In the genomic region with DNA sequence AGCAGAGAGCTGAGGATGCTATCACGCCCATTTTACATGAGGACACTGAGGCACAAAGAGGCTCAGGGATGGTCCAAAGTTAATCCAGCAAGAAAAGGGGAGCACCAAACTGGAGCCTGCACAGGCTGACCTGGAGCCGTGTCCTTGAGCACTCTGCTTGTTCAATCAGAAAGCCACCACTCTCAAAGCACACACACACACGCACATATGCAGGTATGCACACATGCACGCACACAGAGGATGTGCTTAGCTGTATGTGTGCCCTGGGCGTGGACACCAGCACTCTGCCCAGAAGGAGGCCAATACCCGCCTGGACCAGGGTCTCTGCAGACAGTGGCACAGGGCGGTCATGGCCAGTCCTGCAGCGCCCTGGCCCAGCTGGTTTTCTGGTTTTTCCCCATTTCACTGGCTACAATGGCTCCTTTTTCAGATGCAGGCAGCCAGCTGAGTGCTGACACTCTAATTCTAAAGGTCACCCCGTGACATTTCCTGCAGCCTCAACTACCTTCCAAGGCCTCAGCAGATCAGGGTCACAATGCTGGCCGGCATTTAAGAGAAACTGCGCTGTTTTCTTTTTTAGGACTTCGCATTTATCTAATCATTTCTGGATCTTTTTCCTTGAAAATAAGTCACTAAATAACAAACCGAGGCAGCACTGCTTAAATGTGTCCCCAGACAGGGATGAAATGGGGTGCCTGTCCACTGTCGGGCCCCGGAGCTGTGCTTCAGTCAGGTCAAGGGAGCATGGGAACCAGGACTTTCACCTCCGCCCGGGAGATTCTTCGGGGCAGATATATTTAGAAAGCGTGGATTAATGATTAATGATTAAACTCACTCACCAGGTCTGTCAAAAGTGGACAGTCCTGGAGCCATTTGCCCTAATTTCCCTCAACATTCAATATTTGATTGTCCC, we compare ENCODE assay signal across 1 cellular context.
TF ChIP-seq lines count a peak whose summit lies in the region.

No MANE protein-coding gene starts in this region.

TF ChIP-seq in HepG2, 621 proteins besides CTCF, POLR2A, EP300 and RAD21 (continued from another document and continues in another):
- TF ChIP-seq, protein P1, sequence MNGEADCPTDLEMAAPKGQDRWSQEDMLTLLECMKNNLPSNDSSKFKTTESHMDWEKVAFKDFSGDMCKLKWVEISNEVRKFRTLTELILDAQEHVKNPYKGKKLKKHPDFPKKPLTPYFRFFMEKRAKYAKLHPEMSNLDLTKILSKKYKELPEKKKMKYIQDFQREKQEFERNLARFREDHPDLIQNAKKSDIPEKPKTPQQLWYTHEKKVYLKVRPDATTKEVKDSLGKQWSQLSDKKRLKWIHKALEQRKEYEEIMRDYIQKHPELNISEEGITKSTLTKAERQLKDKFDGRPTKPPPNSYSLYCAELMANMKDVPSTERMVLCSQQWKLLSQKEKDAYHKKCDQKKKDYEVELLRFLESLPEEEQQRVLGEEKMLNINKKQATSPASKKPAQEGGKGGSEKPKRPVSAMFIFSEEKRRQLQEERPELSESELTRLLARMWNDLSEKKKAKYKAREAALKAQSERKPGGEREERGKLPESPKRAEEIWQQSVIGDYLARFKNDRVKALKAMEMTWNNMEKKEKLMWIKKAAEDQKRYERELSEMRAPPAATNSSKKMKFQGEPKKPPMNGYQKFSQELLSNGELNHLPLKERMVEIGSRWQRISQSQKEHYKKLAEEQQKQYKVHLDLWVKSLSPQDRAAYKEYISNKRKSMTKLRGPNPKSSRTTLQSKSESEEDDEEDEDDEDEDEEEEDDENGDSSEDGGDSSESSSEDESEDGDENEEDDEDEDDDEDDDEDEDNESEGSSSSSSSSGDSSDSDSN (CRISPR knock-in tag; IDR thresholded peaks at IDR 0.05): no peak
- TF ChIP-seq, protein P2, sequence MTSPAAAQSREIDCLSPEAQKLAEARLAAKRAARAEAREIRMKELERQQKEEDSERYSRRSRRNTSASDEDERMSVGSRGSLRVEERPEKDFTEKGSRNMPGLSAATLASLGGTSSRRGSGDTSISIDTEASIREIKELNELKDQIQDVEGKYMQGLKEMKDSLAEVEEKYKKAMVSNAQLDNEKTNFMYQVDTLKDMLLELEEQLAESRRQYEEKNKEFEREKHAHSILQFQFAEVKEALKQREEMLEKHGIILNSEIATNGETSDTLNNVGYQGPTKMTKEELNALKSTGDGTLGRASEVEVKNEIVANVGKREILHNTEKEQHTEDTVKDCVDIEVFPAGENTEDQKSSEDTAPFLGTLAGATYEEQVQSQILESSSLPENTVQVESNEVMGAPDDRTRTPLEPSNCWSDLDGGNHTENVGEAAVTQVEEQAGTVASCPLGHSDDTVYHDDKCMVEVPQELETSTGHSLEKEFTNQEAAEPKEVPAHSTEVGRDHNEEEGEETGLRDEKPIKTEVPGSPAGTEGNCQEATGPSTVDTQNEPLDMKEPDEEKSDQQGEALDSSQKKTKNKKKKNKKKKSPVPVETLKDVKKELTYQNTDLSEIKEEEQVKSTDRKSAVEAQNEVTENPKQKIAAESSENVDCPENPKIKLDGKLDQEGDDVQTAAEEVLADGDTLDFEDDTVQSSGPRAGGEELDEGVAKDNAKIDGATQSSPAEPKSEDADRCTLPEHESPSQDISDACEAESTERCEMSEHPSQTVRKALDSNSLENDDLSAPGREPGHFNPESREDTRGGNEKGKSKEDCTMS (CRISPR knock-in tag; conservative IDR thresholded peaks at IDR 0.05): no peak
- 0 out of 2 replicates have a peak, but pooled peaks have one; percentile 15 for TF ChIP-seq ZNF431 (CRISPR knock-in tag; IDR thresholded peaks at IDR 0.05; ENCODE audit: borderline replicate concordance, low read depth)
- TF ChIP-seq JUND (CRISPR knock-in tag; IDR thresholded peaks at IDR 0.05): peak; percentile 58; the same call in 1 of the 2 replicates
- TF ChIP-seq, protein P3, sequence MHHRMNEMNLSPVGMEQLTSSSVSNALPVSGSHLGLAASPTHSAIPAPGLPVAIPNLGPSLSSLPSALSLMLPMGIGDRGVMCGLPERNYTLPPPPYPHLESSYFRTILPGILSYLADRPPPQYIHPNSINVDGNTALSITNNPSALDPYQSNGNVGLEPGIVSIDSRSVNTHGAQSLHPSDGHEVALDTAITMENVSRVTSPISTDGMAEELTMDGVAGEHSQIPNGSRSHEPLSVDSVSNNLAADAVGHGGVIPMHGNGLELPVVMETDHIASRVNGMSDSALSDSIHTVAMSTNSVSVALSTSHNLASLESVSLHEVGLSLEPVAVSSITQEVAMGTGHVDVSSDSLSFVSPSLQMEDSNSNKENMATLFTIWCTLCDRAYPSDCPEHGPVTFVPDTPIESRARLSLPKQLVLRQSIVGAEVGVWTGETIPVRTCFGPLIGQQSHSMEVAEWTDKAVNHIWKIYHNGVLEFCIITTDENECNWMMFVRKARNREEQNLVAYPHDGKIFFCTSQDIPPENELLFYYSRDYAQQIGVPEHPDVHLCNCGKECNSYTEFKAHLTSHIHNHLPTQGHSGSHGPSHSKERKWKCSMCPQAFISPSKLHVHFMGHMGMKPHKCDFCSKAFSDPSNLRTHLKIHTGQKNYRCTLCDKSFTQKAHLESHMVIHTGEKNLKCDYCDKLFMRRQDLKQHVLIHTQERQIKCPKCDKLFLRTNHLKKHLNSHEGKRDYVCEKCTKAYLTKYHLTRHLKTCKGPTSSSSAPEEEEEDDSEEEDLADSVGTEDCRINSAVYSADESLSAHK (CRISPR knock-in tag; IDR thresholded peaks at IDR 0.05; ENCODE audit: borderline replicate concordance): no peak
- TF ChIP-seq, protein P4, sequence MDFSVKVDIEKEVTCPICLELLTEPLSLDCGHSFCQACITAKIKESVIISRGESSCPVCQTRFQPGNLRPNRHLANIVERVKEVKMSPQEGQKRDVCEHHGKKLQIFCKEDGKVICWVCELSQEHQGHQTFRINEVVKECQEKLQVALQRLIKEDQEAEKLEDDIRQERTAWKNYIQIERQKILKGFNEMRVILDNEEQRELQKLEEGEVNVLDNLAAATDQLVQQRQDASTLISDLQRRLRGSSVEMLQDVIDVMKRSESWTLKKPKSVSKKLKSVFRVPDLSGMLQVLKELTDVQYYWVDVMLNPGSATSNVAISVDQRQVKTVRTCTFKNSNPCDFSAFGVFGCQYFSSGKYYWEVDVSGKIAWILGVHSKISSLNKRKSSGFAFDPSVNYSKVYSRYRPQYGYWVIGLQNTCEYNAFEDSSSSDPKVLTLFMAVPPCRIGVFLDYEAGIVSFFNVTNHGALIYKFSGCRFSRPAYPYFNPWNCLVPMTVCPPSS (IDR thresholded peaks at IDR 0.05): no peak
- TF ChIP-seq, protein P5, sequence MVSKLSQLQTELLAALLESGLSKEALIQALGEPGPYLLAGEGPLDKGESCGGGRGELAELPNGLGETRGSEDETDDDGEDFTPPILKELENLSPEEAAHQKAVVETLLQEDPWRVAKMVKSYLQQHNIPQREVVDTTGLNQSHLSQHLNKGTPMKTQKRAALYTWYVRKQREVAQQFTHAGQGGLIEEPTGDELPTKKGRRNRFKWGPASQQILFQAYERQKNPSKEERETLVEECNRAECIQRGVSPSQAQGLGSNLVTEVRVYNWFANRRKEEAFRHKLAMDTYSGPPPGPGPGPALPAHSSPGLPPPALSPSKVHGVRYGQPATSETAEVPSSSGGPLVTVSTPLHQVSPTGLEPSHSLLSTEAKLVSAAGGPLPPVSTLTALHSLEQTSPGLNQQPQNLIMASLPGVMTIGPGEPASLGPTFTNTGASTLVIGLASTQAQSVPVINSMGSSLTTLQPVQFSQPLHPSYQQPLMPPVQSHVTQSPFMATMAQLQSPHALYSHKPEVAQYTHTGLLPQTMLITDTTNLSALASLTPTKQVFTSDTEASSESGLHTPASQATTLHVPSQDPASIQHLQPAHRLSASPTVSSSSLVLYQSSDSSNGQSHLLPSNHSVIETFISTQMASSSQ (IDR thresholded peaks at IDR 0.05; ENCODE audit: low read depth): peak; percentile 95
- TF ChIP-seq, protein P5 (CRISPR knock-in tag; IDR thresholded peaks at IDR 0.05; ENCODE audit: borderline replicate concordance): peak; percentile 95
- TF ChIP-seq TRIM24 (CRISPR knock-in tag; IDR thresholded peaks at IDR 0.05): no peak
- peak; percentile 45; the same call in 1 of the 2 replicates for TF ChIP-seq BHLHE40 (IDR thresholded peaks at IDR 0.05; ENCODE audit: low read length)
- peak; percentile 66 for TF ChIP-seq CREM (IDR thresholded peaks at IDR 0.05)
- no peak for TF ChIP-seq CREM (CRISPR knock-in tag; IDR thresholded peaks at IDR 0.05)
- no peak for TF ChIP-seq ZFP36L2 (CRISPR knock-in tag; IDR thresholded peaks at IDR 0.05)
- peak; percentile 89 for TF ChIP-seq SAP130 (CRISPR knock-in tag; IDR thresholded peaks at IDR 0.05; ENCODE audit: low read depth)
- TF ChIP-seq, protein P6, sequence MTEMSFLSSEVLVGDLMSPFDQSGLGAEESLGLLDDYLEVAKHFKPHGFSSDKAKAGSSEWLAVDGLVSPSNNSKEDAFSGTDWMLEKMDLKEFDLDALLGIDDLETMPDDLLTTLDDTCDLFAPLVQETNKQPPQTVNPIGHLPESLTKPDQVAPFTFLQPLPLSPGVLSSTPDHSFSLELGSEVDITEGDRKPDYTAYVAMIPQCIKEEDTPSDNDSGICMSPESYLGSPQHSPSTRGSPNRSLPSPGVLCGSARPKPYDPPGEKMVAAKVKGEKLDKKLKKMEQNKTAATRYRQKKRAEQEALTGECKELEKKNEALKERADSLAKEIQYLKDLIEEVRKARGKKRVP (CRISPR knock-in tag; IDR thresholded peaks at IDR 0.05): no peak
- TF ChIP-seq, protein P7, sequence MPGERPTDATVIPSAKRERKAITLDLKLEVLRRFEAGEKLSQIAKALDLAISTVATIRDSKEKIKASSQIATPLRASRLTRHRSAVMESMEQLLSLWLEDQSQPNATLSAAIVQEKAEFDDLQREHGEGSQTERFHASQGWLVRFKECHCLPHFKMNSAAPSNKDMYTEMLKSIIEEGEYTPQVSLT (CRISPR knock-in tag; IDR thresholded peaks at IDR 0.05; ENCODE audit: borderline replicate concordance, low read depth): no peak
- TF ChIP-seq, protein P8, sequence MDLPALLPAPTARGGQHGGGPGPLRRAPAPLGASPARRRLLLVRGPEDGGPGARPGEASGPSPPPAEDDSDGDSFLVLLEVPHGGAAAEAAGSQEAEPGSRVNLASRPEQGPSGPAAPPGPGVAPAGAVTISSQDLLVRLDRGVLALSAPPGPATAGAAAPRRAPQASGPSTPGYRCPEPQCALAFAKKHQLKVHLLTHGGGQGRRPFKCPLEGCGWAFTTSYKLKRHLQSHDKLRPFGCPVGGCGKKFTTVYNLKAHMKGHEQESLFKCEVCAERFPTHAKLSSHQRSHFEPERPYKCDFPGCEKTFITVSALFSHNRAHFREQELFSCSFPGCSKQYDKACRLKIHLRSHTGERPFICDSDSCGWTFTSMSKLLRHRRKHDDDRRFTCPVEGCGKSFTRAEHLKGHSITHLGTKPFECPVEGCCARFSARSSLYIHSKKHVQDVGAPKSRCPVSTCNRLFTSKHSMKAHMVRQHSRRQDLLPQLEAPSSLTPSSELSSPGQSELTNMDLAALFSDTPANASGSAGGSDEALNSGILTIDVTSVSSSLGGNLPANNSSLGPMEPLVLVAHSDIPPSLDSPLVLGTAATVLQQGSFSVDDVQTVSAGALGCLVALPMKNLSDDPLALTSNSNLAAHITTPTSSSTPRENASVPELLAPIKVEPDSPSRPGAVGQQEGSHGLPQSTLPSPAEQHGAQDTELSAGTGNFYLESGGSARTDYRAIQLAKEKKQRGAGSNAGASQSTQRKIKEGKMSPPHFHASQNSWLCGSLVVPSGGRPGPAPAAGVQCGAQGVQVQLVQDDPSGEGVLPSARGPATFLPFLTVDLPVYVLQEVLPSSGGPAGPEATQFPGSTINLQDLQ (CRISPR knock-in tag; IDR thresholded peaks at IDR 0.05): no peak
- peak; percentile 90 for TF ChIP-seq NR2F2 (IDR thresholded peaks at IDR 0.05; ENCODE audit: borderline replicate concordance, low read depth)
- TF ChIP-seq, protein P9, sequence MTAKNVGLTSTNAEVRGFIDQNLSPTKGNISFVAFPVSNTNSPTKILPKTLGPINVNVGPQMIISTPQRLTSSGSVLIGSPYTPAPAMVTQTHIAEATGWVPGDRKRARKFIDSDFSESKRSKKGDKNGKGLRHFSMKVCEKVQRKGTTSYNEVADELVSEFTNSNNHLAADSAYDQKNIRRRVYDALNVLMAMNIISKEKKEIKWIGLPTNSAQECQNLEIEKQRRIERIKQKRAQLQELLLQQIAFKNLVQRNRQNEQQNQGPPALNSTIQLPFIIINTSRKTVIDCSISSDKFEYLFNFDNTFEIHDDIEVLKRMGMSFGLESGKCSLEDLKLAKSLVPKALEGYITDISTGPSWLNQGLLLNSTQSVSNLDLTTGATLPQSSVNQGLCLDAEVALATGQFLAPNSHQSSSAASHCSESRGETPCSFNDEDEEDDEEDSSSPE (CRISPR knock-in tag; IDR thresholded peaks at IDR 0.05): 0 out of 2 replicates have a peak, but pooled peaks have one; percentile 9
- no peak for TF ChIP-seq ZNF782 (CRISPR knock-in tag; IDR thresholded peaks at IDR 0.05; ENCODE audit: borderline replicate concordance)
- no peak for TF ChIP-seq NFYB (CRISPR knock-in tag; IDR thresholded peaks at IDR 0.05)
- TF ChIP-seq NFE2 (CRISPR knock-in tag; IDR thresholded peaks at IDR 0.05): no peak
- TF ChIP-seq, protein P10, sequence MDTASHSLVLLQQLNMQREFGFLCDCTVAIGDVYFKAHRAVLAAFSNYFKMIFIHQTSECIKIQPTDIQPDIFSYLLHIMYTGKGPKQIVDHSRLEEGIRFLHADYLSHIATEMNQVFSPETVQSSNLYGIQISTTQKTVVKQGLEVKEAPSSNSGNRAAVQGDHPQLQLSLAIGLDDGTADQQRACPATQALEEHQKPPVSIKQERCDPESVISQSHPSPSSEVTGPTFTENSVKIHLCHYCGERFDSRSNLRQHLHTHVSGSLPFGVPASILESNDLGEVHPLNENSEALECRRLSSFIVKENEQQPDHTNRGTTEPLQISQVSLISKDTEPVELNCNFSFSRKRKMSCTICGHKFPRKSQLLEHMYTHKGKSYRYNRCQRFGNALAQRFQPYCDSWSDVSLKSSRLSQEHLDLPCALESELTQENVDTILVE (CRISPR knock-in tag; IDR thresholded peaks at IDR 0.05): no peak
- TF ChIP-seq KLF9 (CRISPR knock-in tag; IDR thresholded peaks at IDR 0.05; ENCODE audit: low read depth): no peak
- TF ChIP-seq TAF15 (IDR thresholded peaks at IDR 0.05; ENCODE audit: low read depth, low read length, poor library complexity, severe bottlenecking): no peak
